Comparison of ENCODE assay signal across 8 cellular contexts in genomic region chr15:92797168-92798052, GRCh38.
DNase-seq lines count a peak whose midpoint lies in the region; ATAC-seq, FAIRE-seq and TF ChIP-seq lines count a peak whose summit lies in the region.

No MANE protein-coding gene starts in this region.

- no peaks in the 10 kb centered on the region for H3K9me3 ChIP-seq in CD8-positive, alpha-beta T cell (ENCODE audit: low read length)
- H3K9me3 ChIP-seq in pancreas = no peaks in the 10 kb centered on the region

- 62 to 64% methylated on average over 12 of the region's 12 CpGs for WGBS in pancreas, 2 donors

- H3K4me1 Mint-ChIP-seq in CD8-positive, alpha-beta T cell (ENCODE audit: low read depth) = peaks cover 6% of the 10 kb centered on the region
- peaks cover 4% of the 10 kb centered on the region for H3K4me1 Mint-ChIP-seq in activated CD8-positive, alpha-beta T cell treated with anti-CD3 and anti-CD28 coated beads for 36 hours (ENCODE audit: low read depth)

- no peak overlapping the region for H3K27ac ChIP-seq in CD8-positive, alpha-beta T cell (ENCODE audit: low read depth, low read length)
- H3K27ac ChIP-seq in foreskin keratinocyte (peak overlapping the region; percentile 58), pancreas (peak overlapping the region in 2 of 4 donors; percentile 41 to 46)

- peaks cover 3% of the 10 kb centered on the region for H3K4me1 ChIP-seq in CD8-positive, alpha-beta T cell (ENCODE audit: insufficient read depth, low read length)
- H3K4me1 ChIP-seq in foreskin keratinocyte = peaks cover 15% of the 10 kb centered on the region
- no peaks in the 10 kb centered on the region for H3K4me1 ChIP-seq in pancreas

- no peaks in the 10 kb centered on the region for H3K27me3 ChIP-seq in CD8-positive, alpha-beta T cell (ENCODE audit: insufficient read depth, low read length)
- H3K27me3 ChIP-seq in foreskin keratinocyte (no peaks in the 10 kb centered on the region), pancreas (no peaks in the 10 kb centered on the region)

- peak; percentile 95 for ATAC-seq in CD8-positive, alpha-beta T cell
- ATAC-seq in GM18519 (IDR thresholded peaks at IDR 0.05; ENCODE audit: low FRiP score, unreplicated experiment) = peak; percentile 79
- ATAC-seq in HG03159 (IDR thresholded peaks at IDR 0.05; ENCODE audit: unreplicated experiment) = peak; percentile 82
- peak; percentile 93 for ATAC-seq in activated CD8-positive, alpha-beta T cell treated with anti-CD3 and anti-CD28 coated beads for 36 hours
- ATAC-seq in foreskin keratinocyte = peak; percentile 66
- peak; percentile 81 to 91 (median 90) for ATAC-seq in pancreas

- no peak overlapping the region for H3K4me3 ChIP-seq in CD8-positive, alpha-beta T cell (ENCODE audit: low read depth, low read length)
- no peak overlapping the region for H3K4me3 ChIP-seq in pancreas

- intact Hi-C loops in CD8-positive, alpha-beta T cell (cut with DNase I, micrococcal nuclease) = loop anchor here (1.0 to 5.0 kb wide), 3 partner anchors 12 to 175 kb away; no protein-coding TSS in a partner anchor
- intact Hi-C loops in activated CD8-positive, alpha-beta T cell treated with anti-CD3 and anti-CD28 coated beads for 36 hours (cut with micrococcal nuclease) = loop anchor here (5.0 kb wide), 1 partner anchor 235 kb away; no protein-coding TSS in a partner anchor
- intact Hi-C loops in pancreas (cut with DNase I) = loop anchor here in 1 of 3 donors (10.0 kb wide), 1 partner anchor 217 kb away; no protein-coding TSS in a partner anchor

- H3K27me3 Mint-ChIP-seq in CD8-positive, alpha-beta T cell (ENCODE audit: low read depth) = no peaks in the 10 kb centered on the region
- no peaks in the 10 kb centered on the region for H3K27me3 Mint-ChIP-seq in activated CD8-positive, alpha-beta T cell treated with anti-CD3 and anti-CD28 coated beads for 36 hours

- TF ChIP-seq CTCF in CD8-positive, alpha-beta T cell (IDR thresholded peaks at IDR 0.05) = peak; percentile 74
- peak; percentile 88 for TF ChIP-seq CTCF in activated CD8-positive, alpha-beta T cell treated with anti-CD3 and anti-CD28 coated beads for 36 hours (IDR thresholded peaks at IDR 0.05)
- TF ChIP-seq CTCF in foreskin keratinocyte (conservative IDR thresholded peaks at IDR 0.05) (peak; percentile 87), pancreas (IDR thresholded peaks at IDR 0.05) (peak; percentile 74 to 80 (median 76))

- H3K9me3 Mint-ChIP-seq in CD8-positive, alpha-beta T cell = no peaks in the 10 kb centered on the region
- H3K9me3 Mint-ChIP-seq in activated CD8-positive, alpha-beta T cell treated with anti-CD3 and anti-CD28 coated beads for 36 hours = no peaks in the 10 kb centered on the region

- no peak overlapping the region for H3K4me3 Mint-ChIP-seq in CD8-positive, alpha-beta T cell
- H3K4me3 Mint-ChIP-seq in activated CD8-positive, alpha-beta T cell treated with anti-CD3 and anti-CD28 coated beads for 36 hours = no peak overlapping the region

- POLR2A ChIA-PET in CD8-positive, alpha-beta T cell (lab: Charles Lee) = interaction anchor here (0.9 to 3.4 kb wide), 9 partner anchors 11 to 163 kb away, joined by 3 to 16 read pairs (median 5); partner anchors contain the start of gene CHD2
- POLR2A ChIA-PET in activated CD8-positive, alpha-beta T cell treated with anti-CD3 and anti-CD28 coated beads for 36 hours (lab: Charles Lee) = interaction anchor here (0.6 to 1.3 kb wide), 5 partner anchors 63 to 110 kb away, joined by 3 to 4 read pairs (median 3); partner anchors contain the start of gene CHD2

- H3K27ac Mint-ChIP-seq in CD8-positive, alpha-beta T cell = peak overlapping the region; percentile 65
- H3K27ac Mint-ChIP-seq in activated CD8-positive, alpha-beta T cell treated with anti-CD3 and anti-CD28 coated beads for 36 hours = peak overlapping the region; percentile 31

- H3K36me3 ChIP-seq in CD8-positive, alpha-beta T cell (ENCODE audit: insufficient read depth, low read length) = no peaks in the 10 kb centered on the region
- no peaks in the 10 kb centered on the region for H3K36me3 ChIP-seq in pancreas

- CTCF ChIA-PET in CD8-positive, alpha-beta T cell (lab: Charles Lee) = interaction anchor here (0.6 to 5.7 kb wide), 44 partner anchors 8 to 240 kb away, joined by 3 to 153 read pairs (median 4); no protein-coding TSS in a partner anchor
- CTCF ChIA-PET in activated CD8-positive, alpha-beta T cell treated with anti-CD3 and anti-CD28 coated beads for 36 hours (lab: Charles Lee) = interaction anchor here (0.6 to 4.8 kb wide), 52 partner anchors 9 to 331 kb away, joined by 3 to 41 read pairs (median 4); no protein-coding TSS in a partner anchor

- no peaks in the 10 kb centered on the region for H3K36me3 Mint-ChIP-seq in CD8-positive, alpha-beta T cell
- no peaks in the 10 kb centered on the region for H3K36me3 Mint-ChIP-seq in activated CD8-positive, alpha-beta T cell treated with anti-CD3 and anti-CD28 coated beads for 36 hours (ENCODE audit: low read depth)

- FAIRE-seq in pancreas (lab: Jason Lieb, UNC) = peak; percentile 65

- DNase-seq in CD8-positive, alpha-beta T cell = peak in 2 of 7 experiments; percentile 22 to 53
- peak; percentile 38 for DNase-seq in NCI-H2227 treated with DMSO at 0.1 percent for 48 hours (lab: John Stamatoyannopoulos, UW)
- peak; percentile 46 for DNase-seq in activated CD8-positive, alpha-beta T cell treated with anti-CD3 and anti-CD28 coated beads for 36 hours
- DNase-seq in foreskin keratinocyte = peak; percentile 75 to 88
- peak in 3 of 6 donors; percentile 8 to 57 (median 49) for DNase-seq in pancreas
- DNase-seq in UCSD-AML1 (lab: John Stamatoyannopoulos, UW; ENCODE audit: unreplicated experiment) = no peak
